In the genomic region with DNA sequence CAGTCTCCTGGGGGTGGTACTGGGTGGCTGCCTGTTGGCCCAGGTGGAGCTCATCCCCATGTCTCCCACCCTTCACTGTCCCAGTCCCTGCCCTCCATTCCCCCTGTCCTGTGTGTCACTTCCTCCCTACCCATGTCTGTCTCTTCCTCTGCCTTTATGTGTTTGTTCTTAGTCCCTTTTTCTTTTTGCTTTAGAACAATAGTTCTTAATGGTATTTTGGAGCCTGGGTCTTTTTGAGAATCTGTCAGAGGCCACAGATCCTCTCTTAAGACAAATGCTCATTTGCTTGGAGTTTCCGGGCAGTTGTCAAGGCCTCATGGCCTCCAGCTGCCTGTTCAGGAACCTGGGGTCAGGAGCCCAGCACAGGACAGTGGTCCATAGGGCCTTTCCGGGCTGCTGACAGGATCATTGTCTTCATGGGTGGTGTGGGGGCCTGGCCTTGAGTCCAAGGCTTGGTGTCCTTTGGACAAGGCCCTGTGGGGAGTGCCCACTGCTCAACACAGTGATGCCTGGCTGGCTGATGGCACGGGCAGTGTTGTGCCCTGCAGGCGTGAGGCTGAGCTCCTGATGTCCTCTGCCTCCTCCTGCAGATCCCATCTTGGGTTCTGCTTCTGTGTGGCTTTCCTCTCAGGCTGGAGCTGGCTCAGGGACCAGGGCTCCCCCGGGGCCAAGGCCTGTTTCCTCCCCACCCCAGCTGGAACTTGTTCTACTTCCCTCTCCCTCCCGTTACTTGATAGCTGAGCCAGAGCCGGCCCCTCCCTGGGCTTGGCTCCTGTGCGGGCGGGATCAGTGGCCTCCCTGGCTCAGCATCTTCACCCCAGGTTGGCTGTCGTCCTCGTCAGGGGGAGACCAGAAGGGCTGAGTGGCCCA, we compare ENCODE assay signal across 8 cellular contexts. TPM values are rescaled to one million over a fixed set of nuclear protein-coding genes. Genes with fewer than 3 reads are reported as not detected.
DNase-seq lines count a peak whose midpoint lies in the region; ATAC-seq, FAIRE-seq and TF ChIP-seq lines count a peak whose summit lies in the region.

No MANE protein-coding gene starts in this region.

- ATAC-seq in HG03457 (IDR thresholded peaks at IDR 0.05; ENCODE audit: unreplicated experiment), result no peak

- FAIRE-seq in frontal cortex (lab: Jason Lieb, UNC) (no peak), GM19239 (lab: Jason Lieb, UNC) (no peak)

- peaks cover 75 to 88% (median 79%) of the 10 kb centered on the region in 3 donors for H3K4me1 Mint-ChIP-seq in CD8-positive, alpha-beta memory T cell

- TF ChIP-seq CTCF in RWPE1 (conservative IDR thresholded peaks at IDR 0.05; ENCODE audit: low read depth) (no peak), epithelial cell of proximal tubule (conservative IDR thresholded peaks at IDR 0.05; ENCODE audit: low read depth, low read length) (no peak), neutrophil (IDR thresholded peaks at IDR 0.05) (no peak)

- peak overlapping the region; percentile 59 for H3K4me3 ChIP-seq in CD8-positive, alpha-beta memory T cell (ENCODE audit: low read length)
- H3K4me3 ChIP-seq in epithelial cell of proximal tubule (ENCODE audit: low read depth, low read length) (peak overlapping the region; percentile 13), neutrophil (ENCODE audit: low read depth in 1 of 2, low read length in 1 of 2) (peak overlapping the region; percentile 91 to 96)

- CTCF ChIA-PET in CD8-positive, alpha-beta memory T cell (lab: Charles Lee), result interaction anchor here (1.0 to 2.3 kb wide), 2 partner anchors 25 to 139 kb away, joined by 4 to 9 read pairs; partner anchors contain the start of gene RAB4B
- CTCF ChIA-PET in RWPE1 (lab: Yijun Ruan, JAX), result interaction anchor here (0.5 kb wide), 1 partner anchor 17 kb away, joined by 5 read pairs; no protein-coding TSS in a partner anchor

- DNase-seq in CD8-positive, alpha-beta memory T cell, result peak in 1 of 5 donors; percentile 26
- DNase-seq in RWPE1 (ENCODE audit: low spot score) (no peak), epithelial cell of proximal tubule (ENCODE audit: low read depth) (no peak), DMS79 treated with DMSO at 0.1 percent for 48 hours (lab: John Stamatoyannopoulos, UW) (no peak), frontal cortex (ENCODE audit: low spot score in 2 of 2) (no peak), GM19239 (ENCODE audit: insufficient read length, low spot score) (no peak)

- H3K27ac Mint-ChIP-seq in CD8-positive, alpha-beta memory T cell, result peak overlapping the region; percentile 87 to 100 (median 98)

- no peaks in the 10 kb centered on the region for H3K9me3 ChIP-seq in CD8-positive, alpha-beta memory T cell (ENCODE audit: low read length)
- no peaks in the 10 kb centered on the region for H3K9me3 ChIP-seq in neutrophil

- H3K36me3 Mint-ChIP-seq in CD8-positive, alpha-beta memory T cell, result peaks cover 3 to 64% (median 5%) of the 10 kb centered on the region in 3 donors

- peaks cover 9% of the 10 kb centered on the region for H3K36me3 ChIP-seq in CD8-positive, alpha-beta memory T cell (ENCODE audit: insufficient read depth, low read length)
- H3K36me3 ChIP-seq in neutrophil, result peaks cover 65% of the 10 kb centered on the region

- H3K9me3 Mint-ChIP-seq in CD8-positive, alpha-beta memory T cell, result no peaks in the 10 kb centered on the region

- H3K4me1 ChIP-seq in CD8-positive, alpha-beta memory T cell (ENCODE audit: insufficient read depth, low read length), result peaks cover 83% of the 10 kb centered on the region
- peaks cover 82 to 88% of the 10 kb centered on the region in 2 experiments for H3K4me1 ChIP-seq in neutrophil (ENCODE audit: control insufficient read depth in 1 of 2, insufficient read depth in 1 of 2, low read depth in 1 of 2, low read length in 1 of 2)

- no peaks in the 10 kb centered on the region for H3K27me3 ChIP-seq in CD8-positive, alpha-beta memory T cell (ENCODE audit: insufficient read depth, low read length, poor library complexity, severe bottlenecking)
- no peaks in the 10 kb centered on the region for H3K27me3 ChIP-seq in neutrophil

- peak overlapping the region; percentile 77 for H3K27ac ChIP-seq in CD8-positive, alpha-beta memory T cell (ENCODE audit: low read depth, low read length)
- peak overlapping the region; percentile 88 for H3K27ac ChIP-seq in RWPE1
- H3K27ac ChIP-seq in neutrophil, result peak overlapping the region; percentile 96

- peak overlapping the region; percentile 68 to 98 (median 76) for H3K4me3 Mint-ChIP-seq in CD8-positive, alpha-beta memory T cell

- POLR2A ChIA-PET in CD8-positive, alpha-beta memory T cell (lab: Charles Lee), result interaction anchor here (1.1 to 2.2 kb wide), 3 partner anchors 25 to 462 kb away, joined by 3 to 9 read pairs (median 7); partner anchors contain the start of genes ACTMAP, HNRNPUL1, RAB4B and SNRPA
- POLR2A ChIA-PET in RWPE1 (lab: Yijun Ruan, JAX; ENCODE audit: low non-redundant PET), result interaction anchor here (0.6 kb wide), 1 partner anchor 157 kb away, joined by 4 read pairs; no protein-coding TSS in a partner anchor

- no peaks in the 10 kb centered on the region for H3K27me3 Mint-ChIP-seq in CD8-positive, alpha-beta memory T cell

RNA-seq across cellular contexts. Expression of gene EGLN2, which starts 3.5 kb away (rescaled TPM):
- 100 to 1,000 TPM; 101 to 103 TPM for total RNA-seq in CD8-positive, alpha-beta memory T cell
- 174 TPM for polyA plus RNA-seq in CD8-positive, alpha-beta memory T cell
- total RNA-seq in epithelial cell of proximal tubule, result 78.9 and 90.3 TPM in 2 replicates
- total RNA-seq in frontal cortex, result 46.5 TPM

RNA-seq across cellular contexts. Expression of gene RAB4B, which starts 24.5 kb away (rescaled TPM):
- total RNA-seq in CD8-positive, alpha-beta memory T cell, result 10 to 100 TPM; 24.2 to 27.2 TPM
- polyA plus RNA-seq in CD8-positive, alpha-beta memory T cell, result 95.2 TPM
- 20.6 and 23.6 TPM in 2 replicates for total RNA-seq in epithelial cell of proximal tubule
- total RNA-seq in frontal cortex, result 6.1 TPM

RNA-seq across cellular contexts. Expression of gene MIA, which starts 27.2 kb away (rescaled TPM):
- 1 to 10 TPM in 1 of 2 experiments, under 1 TPM in 1; 0.89 to 1.1 TPM for total RNA-seq in CD8-positive, alpha-beta memory T cell
- polyA plus RNA-seq in CD8-positive, alpha-beta memory T cell, result not detected
- total RNA-seq in epithelial cell of proximal tubule (0.80 TPM in 1 of 2 replicates, not detected in the other), frontal cortex (not detected)

RNA-seq across cellular contexts. Expression of gene CYP2A6, which starts 47.7 kb away (rescaled TPM):
- not detected for total RNA-seq in CD8-positive, alpha-beta memory T cell
- not detected for polyA plus RNA-seq in CD8-positive, alpha-beta memory T cell
- total RNA-seq in epithelial cell of proximal tubule (not detected in 2 replicates), frontal cortex (not detected)

RNA-seq across cellular contexts. Expression of gene SNRPA, which starts 51.5 kb away (rescaled TPM):
- total RNA-seq in CD8-positive, alpha-beta memory T cell, result 100 to 1,000 TPM; 202 TPM
- 89.5 TPM for polyA plus RNA-seq in CD8-positive, alpha-beta memory T cell
- 169 and 202 TPM in 2 replicates for total RNA-seq in epithelial cell of proximal tubule
- 23.6 TPM for total RNA-seq in frontal cortex

Comparison
In these comparisons a context has a peak if more than half of its experiments do, and no peak if none do; other contexts are left out.
1. H3K4me3 ChIP-seq: peak in every context shown above with its lines; median percentile 94 in neutrophil; 59 in CD8-positive, alpha-beta memory T cell; 13 in epithelial cell of proximal tubule.